In the genomic region with DNA sequence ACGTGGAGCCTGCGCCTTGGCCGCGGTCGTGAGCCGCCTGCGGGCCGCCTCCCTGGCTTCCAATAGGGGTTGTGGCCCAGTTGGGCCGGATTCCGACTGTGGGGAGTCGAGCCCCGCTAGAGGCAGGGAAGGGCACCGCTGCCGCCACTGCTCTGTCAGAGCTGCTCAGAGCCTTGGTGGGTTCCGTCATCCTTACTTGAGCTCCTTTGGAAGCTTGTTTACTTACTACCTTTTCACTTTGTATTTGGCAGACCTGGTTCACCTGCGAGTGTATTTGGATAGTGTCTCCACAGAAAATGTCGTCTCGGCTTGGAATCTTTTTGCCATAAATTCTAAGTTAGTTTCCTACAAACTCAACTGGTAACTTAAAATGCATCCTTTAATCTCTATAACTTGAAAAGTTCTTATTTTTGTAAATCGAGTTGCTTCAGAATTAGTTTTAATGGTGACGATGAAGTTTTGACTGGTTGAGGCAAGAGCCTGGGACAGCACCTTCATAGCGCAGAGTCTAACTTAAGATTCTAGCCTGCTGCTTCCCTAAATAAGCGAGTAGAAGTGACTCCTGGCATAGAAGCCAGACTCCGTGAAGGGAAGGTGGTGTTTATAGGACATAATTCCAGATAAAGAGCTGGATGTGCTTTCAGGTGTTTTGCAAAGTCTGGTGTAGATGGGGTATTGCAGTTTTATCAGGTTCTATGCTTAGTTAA, we compare ENCODE assay signal across 8 cellular contexts. TPM values are rescaled to one million over a fixed set of nuclear protein-coding genes. Genes with fewer than 3 reads are reported as not detected.
DNase-seq lines count a peak whose midpoint lies in the region; ATAC-seq and TF ChIP-seq lines count a peak whose summit lies in the region.

No MANE protein-coding gene starts in this region.

- peaks cover 15% of the 10 kb centered on the region for H3K4me1 ChIP-seq in iPS-15b (ENCODE audit: control insufficient read depth, insufficient read depth, low read length)

- H3K9ac ChIP-seq in iPS-15b (ENCODE audit: low read depth, low read length): peak overlapping the region; percentile 76

- no peaks in the 10 kb centered on the region for H3K27me3 ChIP-seq in iPS-15b (ENCODE audit: control insufficient read depth, insufficient read depth, low read length)

- H3K4me3 Mint-ChIP-seq in activated CD8-positive, alpha-beta T cell treated with anti-CD3 and anti-CD28 coated beads for 36 hours: peak overlapping the region; percentile 94
- peak overlapping the region; percentile 83 for H3K4me3 Mint-ChIP-seq in stimulated activated effector memory CD8-positive, alpha-beta T cell treated with anti-CD3 and anti-CD28 coated beads, Interleukin-12 subunit alpha, Interleukin-12 subunit beta, amount 100 ng/mL, for 72 hours

- H3K27me3 Mint-ChIP-seq in activated CD8-positive, alpha-beta T cell treated with anti-CD3 and anti-CD28 coated beads for 36 hours: no peaks in the 10 kb centered on the region

- 0 out of 2 replicates have a peak, but pooled peaks have one; percentile 2 for TF ChIP-seq CTCF in AG10803 (conservative IDR thresholded peaks at IDR 0.05; ENCODE audit: low read length)
- TF ChIP-seq CTCF in activated CD8-positive, alpha-beta T cell treated with anti-CD3 and anti-CD28 coated beads for 36 hours (IDR thresholded peaks at IDR 0.05): no peak

- H3K36me3 ChIP-seq in iPS-15b (ENCODE audit: control insufficient read depth, insufficient read depth, low read length): no peaks in the 10 kb centered on the region

- peaks cover 8% of the 10 kb centered on the region for H3K36me3 Mint-ChIP-seq in activated CD8-positive, alpha-beta T cell treated with anti-CD3 and anti-CD28 coated beads for 36 hours (ENCODE audit: low read depth)
- H3K36me3 Mint-ChIP-seq in stimulated activated effector memory CD8-positive, alpha-beta T cell treated with anti-CD3 and anti-CD28 coated beads, Interleukin-12 subunit alpha, Interleukin-12 subunit beta, amount 100 ng/mL, for 72 hours: peaks cover 5% of the 10 kb centered on the region

- no peaks in the 10 kb centered on the region for H3K9me3 ChIP-seq in iPS-15b (ENCODE audit: control insufficient read depth, insufficient read depth, low read length)

- peak overlapping the region; percentile 86 for H3K4me3 ChIP-seq in AG10803 (ENCODE audit: low read length)
- H3K4me3 ChIP-seq in iPS-15b (ENCODE audit: low read depth, low read length): peak overlapping the region; percentile 91

- CTCF ChIA-PET in activated CD8-positive, alpha-beta T cell treated with anti-CD3 and anti-CD28 coated beads for 36 hours (lab: Charles Lee): interaction anchor here (1.0 to 2.0 kb wide), 7 partner anchors 10 to 300 kb away, joined by 3 to 6 read pairs (median 4); a partner anchor contains a TSS

- peak overlapping the region; percentile 79 for H3K27ac Mint-ChIP-seq in activated CD8-positive, alpha-beta T cell treated with anti-CD3 and anti-CD28 coated beads for 36 hours
- peak overlapping the region; percentile 86 for H3K27ac Mint-ChIP-seq in stimulated activated effector memory CD8-positive, alpha-beta T cell treated with anti-CD3 and anti-CD28 coated beads, Interleukin-12 subunit alpha, Interleukin-12 subunit beta, amount 100 ng/mL, for 72 hours

- H3K9me3 Mint-ChIP-seq in activated CD8-positive, alpha-beta T cell treated with anti-CD3 and anti-CD28 coated beads for 36 hours: no peaks in the 10 kb centered on the region
- no peaks in the 10 kb centered on the region for H3K9me3 Mint-ChIP-seq in stimulated activated effector memory CD8-positive, alpha-beta T cell treated with anti-CD3 and anti-CD28 coated beads, Interleukin-12 subunit alpha, Interleukin-12 subunit beta, amount 100 ng/mL, for 72 hours

- intact Hi-C loops in activated CD8-positive, alpha-beta T cell treated with anti-CD3 and anti-CD28 coated beads for 36 hours (cut with micrococcal nuclease): no loop called here

- POLR2A ChIA-PET in activated CD8-positive, alpha-beta T cell treated with anti-CD3 and anti-CD28 coated beads for 36 hours (lab: Charles Lee): interaction anchor here (0.5 to 2.6 kb wide), 10 partner anchors 17 to 550 kb away, joined by 3 to 14 read pairs (median 3); a partner anchor contains a TSS

- peaks cover 22% of the 10 kb centered on the region for H3K4me1 Mint-ChIP-seq in activated CD8-positive, alpha-beta T cell treated with anti-CD3 and anti-CD28 coated beads for 36 hours (ENCODE audit: low read depth)
- peaks cover 27% of the 10 kb centered on the region for H3K4me1 Mint-ChIP-seq in stimulated activated effector memory CD8-positive, alpha-beta T cell treated with anti-CD3 and anti-CD28 coated beads, Interleukin-12 subunit alpha, Interleukin-12 subunit beta, amount 100 ng/mL, for 72 hours

- ATAC-seq in GM18909 (IDR thresholded peaks at IDR 0.05; ENCODE audit: poor library complexity, unreplicated experiment) (peak; percentile 17), HG03354 (IDR thresholded peaks at IDR 0.05; ENCODE audit: poor library complexity, severe bottlenecking, unreplicated experiment) (peak; percentile 35), left lobe of liver (no peak)
- peak; percentile 15 for ATAC-seq in activated CD8-positive, alpha-beta T cell treated with anti-CD3 and anti-CD28 coated beads for 36 hours
- peak; percentile 55 for ATAC-seq in stimulated activated effector memory CD8-positive, alpha-beta T cell treated with anti-CD3 and anti-CD28 coated beads, Interleukin-12 subunit alpha, Interleukin-12 subunit beta, amount 100 ng/mL, for 72 hours

- DNase-seq in AG10803 (ENCODE audit: low read depth): no peak
- DNase-seq in activated CD8-positive, alpha-beta T cell treated with anti-CD3 and anti-CD28 coated beads for 36 hours: no peak
- DNase-seq in stimulated activated effector memory CD8-positive, alpha-beta T cell treated with anti-CD3 and anti-CD28 coated beads, Interleukin-12 subunit alpha, Interleukin-12 subunit beta, amount 100 ng/mL, for 72 hours (ENCODE audit: low spot score in 2 of 2): no peak
- DNase-seq in left lobe of liver (ENCODE audit: low spot score): no peak
- DNase-seq in putamen (ENCODE audit: low spot score): no peak

RNA-seq across cellular contexts. Expression of a gene that starts 0.8 kb away (rescaled TPM):
- 10 to 100 TPM; 10.8 to 14.4 TPM for total RNA-seq in activated CD8-positive, alpha-beta T cell treated with anti-CD3 and anti-CD28 coated beads for 36 hours
- 59.6 TPM for total RNA-seq in left lobe of liver

RNA-seq across cellular contexts. Expression of a gene that starts 41.7 kb away (rescaled TPM):
- total RNA-seq in activated CD8-positive, alpha-beta T cell treated with anti-CD3 and anti-CD28 coated beads for 36 hours: 10 to 100 TPM in 1 of 2 experiments, 1 to 10 TPM in 1; 8.6 to 11.1 TPM
- total RNA-seq in left lobe of liver: 9.1 TPM

RNA-seq across cellular contexts. Expression of a gene that starts 48.6 kb away (rescaled TPM):
- 1 to 10 TPM; 2.5 to 4.4 TPM for total RNA-seq in activated CD8-positive, alpha-beta T cell treated with anti-CD3 and anti-CD28 coated beads for 36 hours
- total RNA-seq in left lobe of liver: 46.8 TPM

RNA-seq across cellular contexts. Expression of a gene that starts 58.6 kb away (rescaled TPM):
- 10 to 100 TPM; 10.4 to 12.4 TPM for total RNA-seq in activated CD8-positive, alpha-beta T cell treated with anti-CD3 and anti-CD28 coated beads for 36 hours
- total RNA-seq in left lobe of liver: 23.4 TPM

RNA-seq across cellular contexts. Expression of a gene that starts 59.1 kb away (rescaled TPM):
- total RNA-seq in activated CD8-positive, alpha-beta T cell treated with anti-CD3 and anti-CD28 coated beads for 36 hours: 100 to 1,000 TPM; 432 to 437 TPM
- 155 TPM for total RNA-seq in left lobe of liver
